Comparison of ENCODE assay signal across 24 cellular contexts in the genomic region with DNA sequence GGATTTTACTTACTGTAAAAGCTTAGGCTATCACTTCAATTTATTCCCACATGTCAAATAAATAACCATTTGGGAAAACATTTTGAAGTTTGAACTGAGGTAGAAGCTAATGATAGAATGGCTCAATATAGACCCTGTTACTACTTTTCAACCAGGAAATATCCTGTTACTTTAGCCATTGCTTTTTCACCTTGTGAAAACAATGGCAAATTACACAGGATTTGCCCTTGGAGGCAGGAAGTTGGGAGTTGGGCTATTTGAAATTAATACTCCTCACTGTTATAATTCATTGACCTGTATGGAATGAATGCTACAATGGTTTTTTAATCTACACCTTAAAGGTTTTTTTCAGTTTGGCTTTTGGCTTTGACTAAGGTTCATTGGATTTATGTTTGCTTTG.
A peak's percentile ranks its signal among the peaks of the same experiment; 100 is the strongest.
DNase-seq lines count a peak whose midpoint lies in the region; ATAC-seq, FAIRE-seq and TF ChIP-seq lines count a peak whose summit lies in the region.
"Had no signal": no experiment of that assay in that cellular context is flagged by ENCODE, and none has a peak within 500 bp of the region (broad histone marks: within the 10 kb centered on the region; RNA-seq: fewer than 3 reads in every experiment).

No MANE protein-coding gene starts in this region.

- FAIRE-seq in D721Med (lab: Jason Lieb, UNC), result peak; percentile 11
- FAIRE-seq: A549, GM12891, GM18507, GM19239 had no signal

- ATAC-seq in GM18511 (IDR thresholded peaks at IDR 0.05; ENCODE audit: unreplicated experiment), result no peak
- ATAC-seq in GM21528 (IDR thresholded peaks at IDR 0.05; ENCODE audit: low FRiP score, unreplicated experiment), result no peak
- ATAC-seq: A549, GM23338, HCT116 had no signal

- TF ChIP-seq CTCF in D721Med (IDR thresholded peaks at IDR 0.05; ENCODE audit: insufficient read depth, missing control alignments), result no peak

- DNase-seq in D721Med (ENCODE audit: insufficient read length, low spot score) (no peak), DMS53 treated with DMSO at 0.1 percent for 48 hours (lab: John Stamatoyannopoulos, UW; ENCODE audit: unreplicated experiment) (peak; percentile 2), dermis microvascular lymphatic vessel endothelial cell (ENCODE audit: low read depth in 2 of 2) (peak; percentile 29 to 33), left kidney (ENCODE audit: low read depth, low spot score) (peak; percentile 55), GM19238 (ENCODE audit: insufficient read length, low spot score) (no peak)
- DNase-seq: 8988T; ACHN; AML-193; C1 segment of cervical spinal cord; Calu3; CD4-positive, alpha-beta memory T cell; COR-L47; DMS153; DMS79 treated with DMSO at 0.1 percent for 48 hours; GF-D8; H9 had no signal

Comparison
In these comparisons a context has a peak if more than half of its experiments do, and no peak if none do; other contexts are left out.
1. DNase-seq: peak in DMS53 treated with DMSO at 0.1 percent for 48 hours (single experiment), dermis microvascular lymphatic vessel endothelial cell (2 of 2) and left kidney (single experiment); none in D721Med (single experiment) and GM19238 (single experiment).